ENCODE assay signal across 21 cellular contexts in the genomic region with DNA sequence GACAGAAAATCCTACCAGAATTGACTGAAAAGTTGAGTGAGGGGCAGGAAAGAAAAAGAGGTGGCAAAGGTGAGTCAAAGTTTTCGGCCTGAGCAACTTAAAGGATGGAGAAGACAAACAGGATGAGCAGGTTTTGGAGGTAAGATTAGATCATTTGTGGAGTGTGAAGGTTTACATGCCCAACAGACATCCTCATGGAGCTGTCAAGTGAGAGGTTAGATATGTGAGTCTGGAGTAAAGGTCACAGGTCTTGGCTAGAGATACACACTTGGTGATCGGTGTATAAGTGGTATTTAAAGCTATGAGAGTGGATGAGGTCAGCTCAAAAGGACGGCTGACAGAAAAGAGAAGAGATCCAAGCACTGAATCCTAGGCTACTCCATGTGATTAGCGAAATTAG.
"Had no signal": no experiment of that assay in that cellular context is flagged by ENCODE, and none has a peak within 500 bp of the region (broad histone marks: within the 10 kb centered on the region; RNA-seq: fewer than 3 reads in every experiment).

No MANE protein-coding gene starts in this region.

- H3K27me3 ChIP-seq: cardiac muscle cell, sigmoid colon, spleen, testis had no signal

- FAIRE-seq: islet of Langerhans, TTC549 had no signal

- H3K4me1 ChIP-seq: sigmoid colon, testis had no signal

- H3K9me3 ChIP-seq: testis had no signal

- H3K4me3 ChIP-seq: cardiac muscle cell, sigmoid colon, spleen, testis had no signal

- DNase-seq: activated CD4-positive, alpha-beta T cell treated with anti-CD3 and anti-CD28 coated beads, Interleukin-2, amount 10 ng/mL, durations not matched to agents 7 days and 5 days; activated CD4-positive, CD25-positive, alpha-beta regulatory T cell treated with anti-CD3 and anti-CD28 coated beads, Interleukin-2, amount 50 U/mL, for 72 hours; activated CD8-positive, alpha-beta memory T cell treated with anti-CD3 and anti-CD28 coated beads, Interleukin-2, amount 10 ng/mL, durations not matched to agents 7 days and 5 days; activated CD8-positive, alpha-beta T cell treated with anti-CD3 and anti-CD28 coated beads for 36 hours; activated effector memory CD4-positive, alpha-beta T cell treated with anti-CD3 and anti-CD28 coated beads, Interleukin-2, amount 50 U/mL, for 16 hours; activated naive CD4-positive, alpha-beta T cell treated with anti-CD3 and anti-CD28 coated beads, Interleukin-2, amount 10 ng/mL, durations not matched to agents 7 days and 5 days; activated T-cell treated with anti-CD3 and anti-CD28 coated beads for 4 hours; amygdala; foreskin fibroblast; hypothalamus; left cardiac atrium; sigmoid colon; spleen; stimulated activated CD4-positive, alpha-beta T cell treated with anti-CD3 and anti-CD28 coated beads, Interleukin-4, amount 100 ng/mL, for 1 hour; stimulated activated naive CD4-positive, alpha-beta T cell; T-cell; testis; WERI-Rb-1 had no signal

- ATAC-seq: activated CD8-positive, alpha-beta memory T cell treated with anti-CD3 and anti-CD28 coated beads, Interleukin-2, amount 10 ng/mL, durations not matched to agents 7 days and 5 days; activated CD8-positive, alpha-beta T cell treated with anti-CD3 and anti-CD28 coated beads for 36 hours; T-cell had no signal

- H3K27ac ChIP-seq: cardiac muscle cell, sigmoid colon, spleen, testis had no signal

- H3K36me3 ChIP-seq: cardiac muscle cell, sigmoid colon, WERI-Rb-1 had no signal
